In genomic region chr11:64923944-64924909, GRCh38 we compare ENCODE assay signal across 8 cellular contexts. TPM values are rescaled to one million over a fixed set of nuclear protein-coding genes. Genes with fewer than 3 reads are reported as not detected.
DNase-seq lines count a peak whose midpoint lies in the region; ATAC-seq and TF ChIP-seq lines count a peak whose summit lies in the region.

PPP2R5B (plus strand) TSS chr11:64924689; CDS start chr11:64925735, 1,046 bp downstream.

- no peaks in the 10 kb centered on the region for H3K27me3 Mint-ChIP-seq in natural killer cell (ENCODE audit: low read depth in 2 of 2)

- H3K4me1 ChIP-seq in HAP-1, result peaks cover 9% of the 10 kb centered on the region

- H3K36me3 ChIP-seq in HAP-1 (replicated peaks) (no peaks in the 10 kb centered on the region), MG63 (peaks cover 2% of the 10 kb centered on the region)

- ATAC-seq in natural killer cell, result peak; percentile 91 to 97 (median 91)

- H3K4me3 Mint-ChIP-seq in natural killer cell, result peak within 1 kb of the TSS; percentile 97

- H3K27me3 ChIP-seq in HAP-1 (ENCODE audit: low read depth) (no peaks in the 10 kb centered on the region), MG63 (no peaks in the 10 kb centered on the region)

- no peaks in the 10 kb centered on the region for H3K9me3 Mint-ChIP-seq in natural killer cell

- no peaks in the 10 kb centered on the region for H3K36me3 Mint-ChIP-seq in natural killer cell

- H3K9me3 ChIP-seq in HAP-1, result no peaks in the 10 kb centered on the region
- no peaks in the 10 kb centered on the region for H3K9me3 ChIP-seq in MG63

- in situ Hi-C loops in HAP-1 (cut with MboI; ENCODE audit: low sequenced_read_pairs), result no loop called here

- TF ChIP-seq CTCF in fibroblast of pulmonary artery (IDR thresholded peaks at IDR 0.05; ENCODE audit: low read length, missing control alignments) (no peak), natural killer cell (IDR thresholded peaks at IDR 0.05) (no peak)

- H3K4me1 Mint-ChIP-seq in natural killer cell, result peaks cover 5 to 23% of the 10 kb centered on the region in 2 donors

- intact Hi-C loops in natural killer cell (cut with micrococcal nuclease), result no loop called here

- peak within 1 kb of the TSS; percentile 95 to 99 for H3K27ac Mint-ChIP-seq in natural killer cell

- peak within 1 kb of the TSS; percentile 48 for H3K4me3 ChIP-seq in HAP-1
- H3K4me3 ChIP-seq in MG63, result peak within 1 kb of the TSS; percentile 71
- peak within 1 kb of the TSS; percentile 87 for H3K4me3 ChIP-seq in fibroblast of pulmonary artery (replicated peaks; ENCODE audit: low read depth, low read length)

- DNase-seq in EH (ENCODE audit: low read depth) (peak; percentile 97), HAP-1 (ENCODE audit: low spot score in 2 of 2) (peak; percentile 87 to 89), MG63 (peak; percentile 95), SHP77 (lab: John Stamatoyannopoulos, UW) (peak; percentile 79 to 90), fibroblast of pulmonary artery (ENCODE audit: low read depth) (peak; percentile 95), natural killer cell (peak; percentile 83)
- DNase-seq in activated effector memory CD4-positive, alpha-beta T cell treated with Interleukin-2 at 50 U/mL for 16 hours, result peak; percentile 86
- DNase-seq in stimulated activated naive CD4-positive, alpha-beta T cell (lab: John Stamatoyannopoulos, UW), result peak; percentile 80 to 89 (median 86)

RNA-seq across cellular contexts. Expression of gene PPP2R5B, which starts in this region (rescaled TPM):
- total RNA-seq in MG63 (2014; rRNA removed; shearing (Covaris generic); ENCODE audit: low replicate concordance), result 5.4 and 8.8 TPM in 2 replicates
- total RNA-seq in natural killer cell, result 10 to 100 TPM; 27.8 to 31.5 (median 28.5) TPM

Comparison
In these comparisons a context has a peak if more than half of its experiments do, and no peak if none do; other contexts are left out.
1. Peak in every context shown above with its lines: DNase-seq, ATAC-seq and H3K4me3 ChIP-seq.